10 cellular contexts compared by ENCODE assay signal in the genomic region with DNA sequence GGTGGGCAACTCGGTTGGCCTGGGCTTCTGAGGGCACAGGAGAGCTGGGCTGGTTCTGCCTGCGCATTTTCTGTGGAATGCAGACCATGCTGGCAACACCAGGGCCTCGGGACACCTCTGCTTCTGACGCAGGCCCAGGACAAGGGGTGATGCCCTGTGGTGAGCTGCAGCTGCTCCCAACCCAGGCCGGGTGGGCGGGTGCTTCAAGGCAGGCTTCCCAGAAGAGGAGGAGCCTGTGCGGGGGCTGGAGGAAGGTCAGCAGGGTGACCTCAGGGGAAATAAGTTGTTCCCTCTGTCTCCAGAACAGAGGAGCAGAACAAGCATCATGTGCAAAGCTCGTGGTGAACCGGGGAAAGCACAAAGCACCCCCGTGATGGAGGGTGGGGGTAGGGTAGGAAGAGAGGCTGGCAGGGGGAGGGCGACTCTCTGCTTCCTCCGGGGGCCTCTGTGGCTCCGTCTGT. TPM values are rescaled to one million over a fixed set of nuclear protein-coding genes. Genes with fewer than 3 reads are reported as not detected.
A peak's percentile ranks its signal among the peaks of the same experiment; 100 is the strongest.
DNase-seq lines count a peak whose midpoint lies in the region; ATAC-seq and TF ChIP-seq lines count a peak whose summit lies in the region.
"Had no signal": no experiment of that assay in that cellular context is flagged by ENCODE, and none has a peak within 500 bp of the region (broad histone marks: within the 10 kb centered on the region; RNA-seq: fewer than 3 reads in every experiment).

No MANE protein-coding gene starts in this region.

- no peak overlapping the region for H2BK120ac ChIP-seq in H9 (ENCODE audit: low read depth, low read length, poor library complexity, severe bottlenecking)

- H3K4me3 Mint-ChIP-seq in H9 = no peak overlapping the region
- peak overlapping the region; percentile 40 for H3K4me3 Mint-ChIP-seq in stimulated activated memory B cell treated with anti-CD40 and anti-IgM and Interleukin-4, amounts not matched to agents 10 μg/mL and 1 μg/mL and 100 μg/mL, for 72 hours
- no peak overlapping the region for H3K4me3 Mint-ChIP-seq in mesothelial cell of epicardium
- H3K4me3 Mint-ChIP-seq in osteocyte (ENCODE audit: unreplicated experiment) = no peak overlapping the region

- H4K91ac ChIP-seq in H9 (ENCODE audit: insufficient read length, low read depth, low read length) = no peak overlapping the region

- no peak overlapping the region for H3K23ac ChIP-seq in H9 (ENCODE audit: insufficient read length, low read depth, low read length)

- no peaks in the 10 kb centered on the region for H3K9me3 ChIP-seq in H9 (ENCODE audit: control insufficient read depth, low read depth, low read length)
- H3K9me3 ChIP-seq in colonic mucosa = no peaks in the 10 kb centered on the region

- no peak overlapping the region for H3K4me2 ChIP-seq in H9 (ENCODE audit: insufficient read depth, insufficient read length, low read length)

- H3K23me2 ChIP-seq in H9 (ENCODE audit: insufficient read length, low read depth, low read length, poor library complexity, severe bottlenecking) = no peaks in the 10 kb centered on the region

- H3K27ac ChIP-seq in H9 (ENCODE audit: insufficient read length, low read depth, low read length) = no peak overlapping the region
- no peak overlapping the region for H3K27ac ChIP-seq in colonic mucosa
- H3K27ac ChIP-seq: HL-60 had no signal

- no peak overlapping the region for H3T11ph ChIP-seq in H9 (ENCODE audit: low read length)

- no peaks in the 10 kb centered on the region for H4K20me1 ChIP-seq in H9 (ENCODE audit: control insufficient read depth, insufficient read depth, insufficient read length)

- no peak overlapping the region for H2AFZ ChIP-seq in H9 (ENCODE audit: low read length)

- H3K27me3 Mint-ChIP-seq in H9 (ENCODE audit: low read depth) (peaks cover 9% of the 10 kb centered on the region), mesothelial cell of epicardium (ENCODE audit: low read depth) (peaks cover 25% of the 10 kb centered on the region), osteocyte (ENCODE audit: unreplicated experiment) (no peaks in the 10 kb centered on the region)
- peaks cover 65% of the 10 kb centered on the region for H3K27me3 Mint-ChIP-seq in stimulated activated memory B cell treated with anti-CD40 and anti-IgM and Interleukin-4, amounts not matched to agents 10 μg/mL and 1 μg/mL and 100 μg/mL, for 72 hours

- H4K5ac ChIP-seq in H9 (ENCODE audit: insufficient read length, low read depth, low read length) = no peak overlapping the region

- H2AK5ac ChIP-seq in H9 (ENCODE audit: insufficient read length, low read length) = no peak overlapping the region

- H3K14ac ChIP-seq in H9 (ENCODE audit: insufficient read depth, low read length) = no peak overlapping the region; the same call in 1 of the 2 replicates

- H2BK20ac ChIP-seq in H9 (ENCODE audit: low read depth, low read length, poor library complexity, severe bottlenecking) = no peak overlapping the region

- peak; percentile 56 for DNase-seq in H9
- peak; percentile 66 for DNase-seq in colonic mucosa
- DNase-seq in left lobe of liver (ENCODE audit: low spot score) = no peak
- no peak for DNase-seq in activated CD4-positive, CD25-positive, alpha-beta regulatory T cell (lab: John Stamatoyannopoulos, UW)
- no peak for DNase-seq in mesothelial cell of epicardium (ENCODE audit: low spot score in 2 of 2, unreplicated experiment in 2 of 2)
- DNase-seq in osteocyte (ENCODE audit: extremely low spot score, unreplicated experiment) = no peak
- DNase-seq in NCI-H2029 (lab: John Stamatoyannopoulos, UW) = no peak
- DNase-seq: GF-D8 had no signal

- peaks cover 15 to 18% of the 10 kb centered on the region in 2 experiments for H3K9me3 Mint-ChIP-seq in H9
- peaks cover 10% of the 10 kb centered on the region for H3K9me3 Mint-ChIP-seq in stimulated activated memory B cell treated with anti-CD40 and anti-IgM and Interleukin-4, amounts not matched to agents 10 μg/mL and 1 μg/mL and 100 μg/mL, for 72 hours
- H3K9me3 Mint-ChIP-seq in mesothelial cell of epicardium = peaks cover 17% of the 10 kb centered on the region
- H3K9me3 Mint-ChIP-seq in osteocyte (ENCODE audit: unreplicated experiment) = peaks cover 13% of the 10 kb centered on the region

- no peaks in the 10 kb centered on the region for H3K36me3 ChIP-seq in colonic mucosa

- TF ChIP-seq CTCF in H9 (conservative IDR thresholded peaks at IDR 0.05) (no peak), colonic mucosa (IDR thresholded peaks at IDR 0.05) (no peak), mesothelial cell of epicardium (IDR thresholded peaks at IDR 0.05; ENCODE audit: unreplicated experiment) (no peak), osteocyte (IDR thresholded peaks at IDR 0.05) (no peak)

- H3K9ac ChIP-seq in H9 (ENCODE audit: extremely low read depth, insufficient read length, low read length) = no peak overlapping the region
- no peak overlapping the region for H3K9ac ChIP-seq in colonic mucosa (ENCODE audit: low read depth in 2 of 2, low read length in 2 of 2)

- no peaks in the 10 kb centered on the region for H3K4me1 ChIP-seq in H9 (ENCODE audit: insufficient read depth, low read length)
- H3K4me1 ChIP-seq in colonic mucosa = no peaks in the 10 kb centered on the region

- H3K27me3 ChIP-seq in H9 (ENCODE audit: insufficient read depth, low read length) (no peaks in the 10 kb centered on the region), colonic mucosa (no peaks in the 10 kb centered on the region)

- peaks cover 2 to 15% (median 8%) of the 10 kb centered on the region in 3 experiments; a peak in 6 of 7 replicates for H3K36me3 Mint-ChIP-seq in H9 (ENCODE audit: insufficient read depth in 1 of 3, low read depth in 3 of 3)
- H3K36me3 Mint-ChIP-seq in stimulated activated memory B cell treated with anti-CD40 and anti-IgM and Interleukin-4, amounts not matched to agents 10 μg/mL and 1 μg/mL and 100 μg/mL, for 72 hours = peaks cover 14% of the 10 kb centered on the region
- H3K36me3 Mint-ChIP-seq in mesothelial cell of epicardium = peaks cover 5% of the 10 kb centered on the region
- H3K36me3 Mint-ChIP-seq in osteocyte (ENCODE audit: unreplicated experiment) = peaks cover 3% of the 10 kb centered on the region

- H2BK15ac ChIP-seq in H9 (ENCODE audit: low read depth, low read length) = no peak overlapping the region

- H2BK5ac ChIP-seq in H9 (ENCODE audit: insufficient read length, low read length) = no peak overlapping the region

- H3K27ac Mint-ChIP-seq in H9 = no peak overlapping the region; a peak in 1 of 7 replicates
- no peak overlapping the region for H3K27ac Mint-ChIP-seq in stimulated activated memory B cell treated with anti-CD40 and anti-IgM and Interleukin-4, amounts not matched to agents 10 μg/mL and 1 μg/mL and 100 μg/mL, for 72 hours
- no peak overlapping the region for H3K27ac Mint-ChIP-seq in mesothelial cell of epicardium
- H3K27ac Mint-ChIP-seq in osteocyte (ENCODE audit: unreplicated experiment) = no peak overlapping the region

- peak; percentile 70 for ATAC-seq in left lobe of liver
- peak; percentile 86 for ATAC-seq in stimulated activated memory B cell treated with anti-CD40 and anti-IgM and Interleukin-4, amounts not matched to agents 10 μg/mL and 1 μg/mL and 100 μg/mL, for 72 hours

- intact Hi-C loops in colonic mucosa (cut with DNase I) = loop anchor here (10.0 kb wide), 1 partner anchor 287 kb away; no protein-coding TSS in a partner anchor

- H3K79me2 ChIP-seq in H9 (ENCODE audit: insufficient read depth, low read length) = no peaks in the 10 kb centered on the region

- no CpG with 5 or more reads among the region's 13 CpGs for WGBS in H9 (ENCODE audit: extremely low coverage, insufficient read length, low lambda C conversion rate)

- no peak overlapping the region for H3K4ac ChIP-seq in H9 (ENCODE audit: low read depth, low read length)

- H4K8ac ChIP-seq in H9 (replicated peaks; ENCODE audit: insufficient read length, low read depth, low read length) = no peak overlapping the region

- H3K4me1 Mint-ChIP-seq in H9 (peaks cover 18 to 23% of the 10 kb centered on the region in 2 experiments), mesothelial cell of epicardium (no peaks in the 10 kb centered on the region), osteocyte (ENCODE audit: unreplicated experiment) (peaks cover 17% of the 10 kb centered on the region)
- H3K4me1 Mint-ChIP-seq in stimulated activated memory B cell treated with anti-CD40 and anti-IgM and Interleukin-4, amounts not matched to agents 10 μg/mL and 1 μg/mL and 100 μg/mL, for 72 hours = peaks cover 37% of the 10 kb centered on the region

- H3K4me3 ChIP-seq in colonic mucosa = no peak overlapping the region

- no peak overlapping the region for H3K18ac ChIP-seq in H9 (ENCODE audit: insufficient read length, low read depth, low read length)

- no peak overlapping the region for H3K56ac ChIP-seq in H9 (ENCODE audit: insufficient read length, low read depth, low read length)

- no peaks in the 10 kb centered on the region for H3K79me1 ChIP-seq in H9 (ENCODE audit: insufficient read depth, low read depth, low read length, poor library complexity, severe bottlenecking)

- no peak overlapping the region for H2BK12ac ChIP-seq in H9 (ENCODE audit: insufficient read length, low read depth, low read length)

RNA-seq across cellular contexts. Expression of gene PLXNA1, which starts 11.0 kb away (rescaled TPM):
- 39.6 and 42.1 TPM in 2 replicates for total RNA-seq in H9 (2021)
- 10 to 100 TPM; 16.0 to 19.3 TPM for total RNA-seq in colonic mucosa
- 3.4 TPM for total RNA-seq in left lobe of liver
- 50.1 to 55.2 TPM (median 54.2 TPM) in 3 replicates for total RNA-seq in mesothelial cell of epicardium
- 60.5 and 65.5 TPM in 2 replicates for total RNA-seq in osteocyte

Comparison
In these comparisons a context has a peak if more than half of its experiments do, and no peak if none do; other contexts are left out.
1. DNase-seq: peak in H9 (single experiment) and colonic mucosa (single experiment); none in left lobe of liver (single experiment), activated CD4-positive, CD25-positive, alpha-beta regulatory T cell (0 of 4), mesothelial cell of epicardium (0 of 2), osteocyte (single experiment) and NCI-H2029 (single experiment).